ENCODE assay signal across 8 cellular contexts in genomic region chr7:85185355-85186082, GRCh38. TPM values are rescaled to one million over a fixed set of nuclear protein-coding genes. Genes with fewer than 3 reads are reported as not detected.
DNase-seq lines count a peak whose midpoint lies in the region; ATAC-seq and TF ChIP-seq lines count a peak whose summit lies in the region.

No MANE protein-coding gene starts in this region.

- H3K27me3 Mint-ChIP-seq in activated T-helper 1 cell treated with anti-CD3 and anti-CD28 coated beads, Interleukin-12 subunit alpha, Interleukin-12 subunit beta, Interleukin-2, Interleukin-4 antibody, amounts not matched to agents 30 ng/mL and 10 ng/mL and 1 ng/mL, durations not matched to agents 14 hours and 24 hours and 36 hours (ENCODE audit: insufficient read depth): peaks cover 31% of the 10 kb centered on the region
- peaks cover 17% of the 10 kb centered on the region for H3K27me3 Mint-ChIP-seq in progenitor cell of endocrine pancreas

- ATAC-seq in heart right ventricle (peak; percentile 67 to 87 (median 79)), HG02884 (IDR thresholded peaks at IDR 0.05; ENCODE audit: unreplicated experiment) (no peak)

- intact Hi-C loops in activated T-helper 1 cell treated with anti-CD3 and anti-CD28 coated beads, Interleukin-12 subunit alpha, Interleukin-12 subunit beta, Interleukin-2, Interleukin-4 antibody, amounts not matched to agents 30 ng/mL and 10 ng/mL and 1 ng/mL, durations not matched to agents 14 hours and 24 hours and 36 hours (cut with micrococcal nuclease): loop anchor here (2.0 kb wide), 1 partner anchor 371 kb away; no protein-coding TSS in a partner anchor
- intact Hi-C loops in heart right ventricle (cut with DNase I): loop anchor here in 9 of 10 donors (5.0 to 10.0 kb wide), 4 partner anchors 81 to 143 kb away; no protein-coding TSS in a partner anchor

- H3K4me3 ChIP-seq in heart right ventricle: peak overlapping the region; percentile 9 to 66 (median 52)

- H3K9me3 ChIP-seq in heart right ventricle: peaks cover 0 to 3% (median 0%) of the 10 kb centered on the region in 11 donors

- no peaks in the 10 kb centered on the region for H3K4me1 Mint-ChIP-seq in activated T-helper 1 cell treated with anti-CD3 and anti-CD28 coated beads, Interleukin-12 subunit alpha, Interleukin-12 subunit beta, Interleukin-2, Interleukin-4 antibody, amounts not matched to agents 30 ng/mL and 10 ng/mL and 1 ng/mL, durations not matched to agents 14 hours and 24 hours and 36 hours (ENCODE audit: low read depth)
- peaks cover 23% of the 10 kb centered on the region for H3K4me1 Mint-ChIP-seq in progenitor cell of endocrine pancreas (ENCODE audit: low read depth)

- no peaks in the 10 kb centered on the region for H3K36me3 Mint-ChIP-seq in activated T-helper 1 cell treated with anti-CD3 and anti-CD28 coated beads, Interleukin-12 subunit alpha, Interleukin-12 subunit beta, Interleukin-2, Interleukin-4 antibody, amounts not matched to agents 30 ng/mL and 10 ng/mL and 1 ng/mL, durations not matched to agents 14 hours and 24 hours and 36 hours (ENCODE audit: low read depth)
- H3K36me3 Mint-ChIP-seq in progenitor cell of endocrine pancreas (ENCODE audit: insufficient read depth): peaks cover 4% of the 10 kb centered on the region

- H3K9me3 Mint-ChIP-seq in activated T-helper 1 cell treated with anti-CD3 and anti-CD28 coated beads, Interleukin-12 subunit alpha, Interleukin-12 subunit beta, Interleukin-2, Interleukin-4 antibody, amounts not matched to agents 30 ng/mL and 10 ng/mL and 1 ng/mL, durations not matched to agents 14 hours and 24 hours and 36 hours: peaks cover 4% of the 10 kb centered on the region
- peaks cover 4% of the 10 kb centered on the region for H3K9me3 Mint-ChIP-seq in progenitor cell of endocrine pancreas (ENCODE audit: low read depth)

- peaks cover 0 to 44% (median 38%) of the 10 kb centered on the region in 7 donors for H3K27me3 ChIP-seq in heart right ventricle

- peak in 4 of 9 donors; percentile 10 to 43 (median 30) for TF ChIP-seq CTCF in heart right ventricle (IDR thresholded peaks at IDR 0.05)
- no peak for TF ChIP-seq CTCF in progenitor cell of endocrine pancreas (IDR thresholded peaks at IDR 0.05; ENCODE audit: unreplicated experiment)

- DNase-seq in AG08396 (ENCODE audit: low spot score) (peak; percentile 49), HT1080 (ENCODE audit: low read depth) (peak; percentile 54), heart right ventricle (peak; percentile 42 to 55), progenitor cell of endocrine pancreas (ENCODE audit: low spot score, unreplicated experiment) (peak; percentile 22), cortex of kidney (lab: John Stamatoyannopoulos, UW) (no peak), activated T-cell treated with anti-CD3 and anti-CD28 coated beads for 4 hours (no peak)
- DNase-seq in activated T-helper 1 cell treated with anti-CD3 and anti-CD28 coated beads, Interleukin-12 subunit alpha, Interleukin-12 subunit beta, Interleukin-2, Interleukin-4 antibody, amounts not matched to agents 30 ng/mL and 10 ng/mL and 1 ng/mL, durations not matched to agents 14 hours and 24 hours and 36 hours (ENCODE audit: low spot score): no peak

- H3K36me3 ChIP-seq in heart right ventricle: no peaks in the 10 kb centered on the region

- peak overlapping the region in 4 of 10 donors; percentile 40 to 61 (median 46) for H3K27ac ChIP-seq in heart right ventricle

- no peak overlapping the region for H3K27ac Mint-ChIP-seq in activated T-helper 1 cell treated with anti-CD3 and anti-CD28 coated beads, Interleukin-12 subunit alpha, Interleukin-12 subunit beta, Interleukin-2, Interleukin-4 antibody, amounts not matched to agents 30 ng/mL and 10 ng/mL and 1 ng/mL, durations not matched to agents 14 hours and 24 hours and 36 hours
- peak overlapping the region; percentile 69 for H3K27ac Mint-ChIP-seq in progenitor cell of endocrine pancreas

- 1% methylated on average over 42 of the region's 42 CpGs for WGBS in heart right ventricle, 2 donors

- H3K4me1 ChIP-seq in heart right ventricle: peaks cover 0 to 21% (median 11%) of the 10 kb centered on the region in 9 donors

- peak overlapping the region; percentile 16 for H3K4me3 Mint-ChIP-seq in activated T-helper 1 cell treated with anti-CD3 and anti-CD28 coated beads, Interleukin-12 subunit alpha, Interleukin-12 subunit beta, Interleukin-2, Interleukin-4 antibody, amounts not matched to agents 30 ng/mL and 10 ng/mL and 1 ng/mL, durations not matched to agents 14 hours and 24 hours and 36 hours
- peak overlapping the region; percentile 81 for H3K4me3 Mint-ChIP-seq in progenitor cell of endocrine pancreas (ENCODE audit: low read depth)

RNA-seq across cellular contexts. Expression of gene SEMA3D, which starts 1.3 kb away (rescaled TPM):
- total RNA-seq in HT1080 (2014; rRNA removed; shearing (Covaris generic)): 1.2 and 1.5 TPM in 2 replicates
- polyA plus RNA-seq in HT1080 (2015; cell fraction: cytosol; rRNA removed): 1.1 and 1.8 TPM in 2 replicates
- 2.8 and 2.9 TPM in 2 replicates for polyA plus RNA-seq in HT1080 (2015; cell fraction: nucleus; rRNA removed)
- 0.60 and 0.64 TPM in 2 replicates for total RNA-seq in activated T-helper 1 cell treated with anti-CD3 and anti-CD28 coated beads, Interleukin-12 subunit alpha, Interleukin-12 subunit beta, Interleukin-2, Interleukin-4 antibody, amounts not matched to agents 30 ng/mL and 10 ng/mL and 1 ng/mL, durations not matched to agents 14 hours and 24 hours and 36 hours
- total RNA-seq in heart right ventricle: 1 to 10 TPM in 6 of 10 donors, under 1 TPM in 4; 0.30 to 3.5 (median 1.2) TPM
- under 1 TPM; 0.10 to 0.37 TPM for polyA plus RNA-seq in heart right ventricle
- 27.9 and 36.3 TPM in 2 replicates for total RNA-seq in progenitor cell of endocrine pancreas

Comparison
In these comparisons a context has a peak if more than half of its experiments do, and no peak if none do; other contexts are left out.
1. DNase-seq: peak in AG08396 (single experiment), HT1080 (single experiment), heart right ventricle (2 of 2) and progenitor cell of endocrine pancreas (single experiment); none in activated T-helper 1 cell treated with anti-CD3 and anti-CD28 coated beads, Interleukin-12 subunit alpha, Interleukin-12 subunit beta, Interleukin-2, Interleukin-4 antibody, amounts not matched to agents 30 ng/mL and 10 ng/mL and 1 ng/mL, durations not matched to agents 14 hours and 24 hours and 36 hours (single experiment), cortex of kidney (single experiment) and activated T-cell treated with anti-CD3 and anti-CD28 coated beads for 4 hours (single experiment).